Comparison of ENCODE assay signal across 13 cellular contexts in the genomic region with DNA sequence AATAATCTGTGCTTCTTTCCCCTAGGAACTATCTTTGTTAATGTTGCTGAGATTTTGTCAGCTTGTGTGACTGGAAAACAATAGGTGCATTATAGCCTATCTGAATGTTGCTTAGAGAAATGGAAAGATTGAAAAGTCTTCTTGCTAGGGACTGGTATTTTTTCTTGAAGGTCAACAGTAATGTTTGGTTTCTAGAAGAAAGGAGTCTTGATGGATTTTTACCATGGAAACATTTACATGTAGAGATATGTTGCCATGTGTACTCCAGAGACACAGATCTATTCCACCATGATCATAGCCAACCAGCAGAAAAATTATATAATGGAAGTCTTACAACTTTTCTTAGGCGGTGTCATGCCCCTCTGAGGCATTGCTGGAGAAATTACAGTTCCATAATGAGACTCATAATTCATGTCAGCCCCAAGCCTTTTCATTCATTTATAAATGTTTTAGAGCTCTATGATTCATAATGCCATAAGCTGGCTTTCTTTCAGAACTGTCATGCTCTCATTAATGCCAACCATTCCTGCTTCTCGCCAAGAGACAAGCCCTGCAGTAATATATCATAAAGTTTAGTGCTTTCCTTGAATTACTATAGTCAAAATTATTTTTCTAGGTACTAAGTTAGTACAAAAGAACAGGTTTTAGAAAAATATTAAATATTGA.
"Had no signal": no experiment of that assay in that cellular context is flagged by ENCODE, and none has a peak within 500 bp of the region (broad histone marks: within the 10 kb centered on the region; RNA-seq: fewer than 3 reads in every experiment).

No MANE protein-coding gene starts in this region.

- DNase-seq: activated CD4-positive, alpha-beta T cell treated with anti-CD3 and anti-CD28 coated beads, Interleukin-2, amount 50 U/mL, for 4 hours; activated T-cell treated with anti-CD3 and anti-CD28 coated beads, Interleukin-2, amount 50 U/mL, for 1 hour; effector memory CD8-positive, alpha-beta T cell; head of caudate nucleus; left lung; mesenchymal stem cell; nephron progenitor cell; sigmoid colon; stimulated activated CD4-positive, alpha-beta T cell treated with anti-CD3 and anti-CD28 coated beads, Interleukin-12 subunit alpha, Interleukin-12 subunit beta, amount 100 ng/mL, for 4 hours; stimulated activated naive CD4-positive, alpha-beta T cell treated with Interleukin-2 at 50 U/mL for 16 hours; upper lobe of right lung had no signal

- ATAC-seq: activated CD4-positive, CD25-positive, alpha-beta regulatory T cell treated with anti-CD3 and anti-CD28 coated beads, Interleukin-2, amount 50 U/mL, for 24 hours; effector memory CD8-positive, alpha-beta T cell; left lung; upper lobe of right lung had no signal

- H3K4me3 ChIP-seq: left lung, sigmoid colon, suprapubic skin, upper lobe of right lung had no signal
